ENCODE assay signal across 30 cellular contexts in genomic region chrX:53373307-53373706, GRCh38. TPM values are rescaled to one million over a fixed set of nuclear protein-coding genes. Genes with fewer than 3 reads are reported as not detected.
"Had no signal": no experiment of that assay in that cellular context is flagged by ENCODE, and none has a peak within 500 bp of the region (broad histone marks: within the 10 kb centered on the region; RNA-seq: fewer than 3 reads in every experiment).

No MANE protein-coding gene starts in this region.

- H3K27me3 ChIP-seq: brain microvascular endothelial cell, esophagus squamous epithelium, gastroesophageal sphincter, heart right ventricle, hepatocyte had no signal

- H3K27ac Mint-ChIP-seq: activated CD4-positive, alpha-beta memory T cell treated with anti-CD3 and anti-CD28 coated beads, Interleukin-2, amount 10 ng/mL, durations not matched to agents 7 days and 5 days; activated CD4-positive, alpha-beta T cell treated with anti-CD3 and anti-CD28 coated beads, Interleukin-2, amount 10 ng/mL, durations not matched to agents 7 days and 5 days; activated naive CD8-positive, alpha-beta T cell treated with anti-CD3 and anti-CD28 coated beads, Interleukin-2, amount 10 ng/mL, durations not matched to agents 7 days and 5 days; activated T-cell treated with anti-CD3 and anti-CD28 coated beads, Interleukin-2, amount 50 U/mL, for 24 hours; activated T-cell treated with anti-CD3 and anti-CD28 coated beads, Interleukin-2, amount 50 U/mL, for 72 hours; WTC11 had no signal

- H3K4me3 Mint-ChIP-seq: activated CD4-positive, alpha-beta memory T cell treated with anti-CD3 and anti-CD28 coated beads, Interleukin-2, amount 10 ng/mL, durations not matched to agents 7 days and 5 days; activated CD4-positive, alpha-beta T cell treated with anti-CD3 and anti-CD28 coated beads, Interleukin-2, amount 10 ng/mL, durations not matched to agents 7 days and 5 days; activated naive CD8-positive, alpha-beta T cell treated with anti-CD3 and anti-CD28 coated beads, Interleukin-2, amount 10 ng/mL, durations not matched to agents 7 days and 5 days; activated T-cell treated with anti-CD3 and anti-CD28 coated beads, Interleukin-2, amount 50 U/mL, for 24 hours; activated T-cell treated with anti-CD3 and anti-CD28 coated beads, Interleukin-2, amount 50 U/mL, for 72 hours; central memory CD8-positive, alpha-beta T cell; effector memory CD8-positive, alpha-beta T cell; WTC11 had no signal

- H3K9me3 Mint-ChIP-seq: activated CD4-positive, alpha-beta memory T cell treated with anti-CD3 and anti-CD28 coated beads, Interleukin-2, amount 10 ng/mL, durations not matched to agents 7 days and 5 days; activated CD4-positive, alpha-beta T cell treated with anti-CD3 and anti-CD28 coated beads, Interleukin-2, amount 10 ng/mL, durations not matched to agents 7 days and 5 days; activated naive CD8-positive, alpha-beta T cell treated with anti-CD3 and anti-CD28 coated beads, Interleukin-2, amount 10 ng/mL, durations not matched to agents 7 days and 5 days; activated T-cell treated with anti-CD3 and anti-CD28 coated beads, Interleukin-2, amount 50 U/mL, for 24 hours; central memory CD8-positive, alpha-beta T cell; effector memory CD8-positive, alpha-beta T cell had no signal

- H3K4me1 ChIP-seq: esophagus squamous epithelium, gastroesophageal sphincter had no signal

- H3K4me3 ChIP-seq: coronary artery, esophagus squamous epithelium, gastroesophageal sphincter, heart right ventricle, hepatocyte had no signal

- H3K4me1 Mint-ChIP-seq: activated CD4-positive, alpha-beta T cell treated with anti-CD3 and anti-CD28 coated beads, Interleukin-2, amount 10 ng/mL, durations not matched to agents 7 days and 5 days; central memory CD8-positive, alpha-beta T cell; WTC11 had no signal

- DNase-seq: activated CD4-positive, alpha-beta memory T cell treated with anti-CD3 and anti-CD28 coated beads, Interleukin-2, amount 10 ng/mL, durations not matched to agents 7 days and 5 days; activated CD4-positive, alpha-beta T cell treated with anti-CD3 and anti-CD28 coated beads for 1 hour; activated CD4-positive, alpha-beta T cell treated with anti-CD3 and anti-CD28 coated beads for 4 hours; activated CD4-positive, alpha-beta T cell treated with anti-CD3 and anti-CD28 coated beads, Interleukin-2, amount 10 ng/mL, durations not matched to agents 7 days and 5 days; activated CD4-positive, alpha-beta T cell treated with anti-CD3 and anti-CD28 coated beads, Interleukin-2, amount 50 U/mL, for 4 hours; activated CD8-positive, alpha-beta memory T cell treated with anti-CD3 and anti-CD28 coated beads, Interleukin-2, amount 50 U/mL, for 48 hours; activated gamma-delta T cell; activated naive CD4-positive, alpha-beta T cell; activated naive CD4-positive, alpha-beta T cell treated with anti-CD3 and anti-CD28 coated beads, Interleukin-2, amount 50 U/mL, for 16 hours; activated naive CD8-positive, alpha-beta T cell treated with anti-CD3 and anti-CD28 coated beads, Interleukin-2, amount 10 ng/mL, durations not matched to agents 7 days and 5 days; activated T-cell treated with anti-CD3 and anti-CD28 coated beads for 4 hours; activated T-cell treated with anti-CD3 and anti-CD28 coated beads, Interleukin-2, amount 50 U/mL, for 24 hours; activated T-cell treated with anti-CD3 and anti-CD28 coated beads, Interleukin-2, amount 50 U/mL, for 72 hours; amniotic stem cell; brain microvascular endothelial cell; dermis blood vessel endothelial cell; effector CD4-positive, alpha-beta T cell; effector memory CD8-positive, alpha-beta T cell; esophagus squamous epithelium; foreskin melanocyte; heart right ventricle; T-helper 2 cell had no signal

- H3K27ac ChIP-seq: brain microvascular endothelial cell, coronary artery, epithelial cell of prostate, esophagus squamous epithelium, gastroesophageal sphincter, heart right ventricle, hepatocyte, VCaP had no signal

- H3K36me3 ChIP-seq: brain microvascular endothelial cell, gastroesophageal sphincter had no signal

- ATAC-seq: activated T-cell treated with anti-CD3 and anti-CD28 coated beads, Interleukin-2, amount 50 U/mL, for 72 hours; effector memory CD8-positive, alpha-beta T cell; gastroesophageal sphincter; heart right ventricle; WTC11 had no signal

- H3K9me3 ChIP-seq: gastroesophageal sphincter had no signal

- H3K27me3 Mint-ChIP-seq: activated CD4-positive, alpha-beta memory T cell treated with anti-CD3 and anti-CD28 coated beads, Interleukin-2, amount 10 ng/mL, durations not matched to agents 7 days and 5 days; activated CD4-positive, alpha-beta T cell treated with anti-CD3 and anti-CD28 coated beads, Interleukin-2, amount 10 ng/mL, durations not matched to agents 7 days and 5 days; activated T-cell treated with anti-CD3 and anti-CD28 coated beads, Interleukin-2, amount 50 U/mL, for 24 hours; central memory CD8-positive, alpha-beta T cell; effector memory CD8-positive, alpha-beta T cell had no signal

RNA-seq across cellular contexts. Expression of gene RIBC1, which starts 49.4 kb away (rescaled TPM):
- total RNA-seq: glomerular endothelial cell had no signal
